31 cellular contexts compared by ENCODE assay signal in genomic region chr10:105409370-105409769, GRCh38.
"Had no signal": no experiment of that assay in that cellular context is flagged by ENCODE, and none has a peak within 500 bp of the region (broad histone marks: within the 10 kb centered on the region; RNA-seq: fewer than 3 reads in every experiment).

No MANE protein-coding gene starts in this region.

- H3K4me1 ChIP-seq: adrenal gland, ascending aorta, body of pancreas, breast epithelium had no signal

- H3K36me3 ChIP-seq: adrenal gland, ascending aorta, brain microvascular endothelial cell, breast epithelium, cardiac muscle cell had no signal

- H3K27ac ChIP-seq: adrenal gland, ascending aorta, body of pancreas, brain microvascular endothelial cell, breast epithelium, cardiac muscle cell had no signal

- H3K9me3 ChIP-seq: ascending aorta, body of pancreas had no signal

- DNase-seq: activated effector memory CD4-positive, alpha-beta T cell treated with anti-CD3 and anti-CD28 coated beads, Interleukin-2, amount 50 U/mL, for 16 hours; activated effector memory CD4-positive, alpha-beta T cell treated with Interleukin-2 at 50 U/mL for 16 hours; activated gamma-delta T cell; activated gamma-delta T cell treated with Interleukin-2 at 50 U/mL for 16 hours; activated naive CD4-positive, alpha-beta T cell; activated naive CD4-positive, alpha-beta T cell treated with anti-CD3 and anti-CD28 coated beads for 36 hours; activated naive CD4-positive, alpha-beta T cell treated with anti-CD3 and anti-CD28 coated beads, Interleukin-2, amount 10 ng/mL, durations not matched to agents 7 days and 5 days; activated naive CD4-positive, alpha-beta T cell treated with anti-CD3 and anti-CD28 coated beads, Interleukin-2, amount 50 U/mL, for 16 hours; activated naive CD4-positive, alpha-beta T cell treated with Interleukin-2 at 50 U/mL for 16 hours; activated naive CD8-positive, alpha-beta T cell treated with anti-CD3 and anti-CD28 coated beads for 36 hours; activated naive CD8-positive, alpha-beta T cell treated with anti-CD3 and anti-CD28 coated beads, Interleukin-2, amount 10 ng/mL, durations not matched to agents 7 days and 5 days; activated naive CD8-positive, alpha-beta T cell treated with anti-CD3 and anti-CD28 coated beads, Interleukin-2, amount 50 U/mL, for 24 hours; activated T-cell treated with anti-CD3 and anti-CD28 coated beads, Interleukin-2, amount 50 U/mL, for 24 hours; activated T-cell treated with anti-CD3 and anti-CD28 coated beads, Interleukin-2, amount 50 U/mL, for 4 hours; activated T-cell treated with anti-CD3 and anti-CD28 coated beads, Interleukin-2, amount 50 U/mL, for 48 hours; activated T-cell treated with anti-CD3 and anti-CD28 coated beads, Interleukin-2, amount 50 U/mL, for 72 hours; adrenal gland; amniotic stem cell; amygdala; anterior cingulate cortex; aorta; body of pancreas; brain microvascular endothelial cell; caudate nucleus; central memory CD4-positive, alpha-beta T cell; cerebellar nuclear complex had no signal

- ATAC-seq: activated naive CD4-positive, alpha-beta T cell treated with anti-CD3 and anti-CD28 coated beads, Interleukin-2, amount 50 U/mL, for 72 hours; activated naive CD8-positive, alpha-beta T cell treated with anti-CD3 and anti-CD28 coated beads, Interleukin-2, amount 50 U/mL, for 24 hours; activated T-cell treated with anti-CD3 and anti-CD28 coated beads, Interleukin-2, amount 50 U/mL, for 4 hours; activated T-cell treated with anti-CD3 and anti-CD28 coated beads, Interleukin-2, amount 50 U/mL, for 72 hours; activated T-helper 17 cell treated with anti-CD3 and anti-CD28 coated beads, Interleukin-2, amount 50 U/mL, for 72 hours; body of pancreas had no signal

- H3K4me3 ChIP-seq: adrenal gland, ascending aorta, body of pancreas, breast epithelium, cardiac muscle cell had no signal

- H3K27me3 ChIP-seq: adrenal gland, ascending aorta, body of pancreas, brain microvascular endothelial cell, breast epithelium, cardiac muscle cell had no signal
